In genomic region chr6:89853068-89853467, GRCh38 we compare ENCODE assay signal across 2 cellular contexts.
TF ChIP-seq lines count a peak whose summit lies in the region.

No MANE protein-coding gene starts in this region.

TF ChIP-seq in SK-N-SH treated with all-trans-retinoic acid at 6 μM for 48 hours, 23 proteins besides CTCF, POLR2A, EP300 and RAD21 (continued from another document):
- TF ChIP-seq POU6F1 (CRISPR knock-in tag; IDR thresholded peaks at IDR 0.05; ENCODE audit: borderline replicate concordance, low read depth) (no peak), ZNF8 (CRISPR knock-in tag; IDR thresholded peaks at IDR 0.05) (no peak), ZFP30 (CRISPR knock-in tag; IDR thresholded peaks at IDR 0.05) (no peak), CREB5 (CRISPR knock-in tag; IDR thresholded peaks at IDR 0.05; ENCODE audit: low read depth) (no peak), ZFP3 (CRISPR knock-in tag; IDR thresholded peaks at IDR 0.05) (no peak), ISL1 (CRISPR knock-in tag; IDR thresholded peaks at IDR 0.05) (no peak), PPARA (CRISPR knock-in tag; IDR thresholded peaks at IDR 0.05; ENCODE audit: borderline replicate concordance) (no peak), ARNTL (CRISPR knock-in tag; IDR thresholded peaks at IDR 0.05; ENCODE audit: borderline replicate concordance, low read depth) (no peak), TCF4 (CRISPR knock-in tag; IDR thresholded peaks at IDR 0.05; ENCODE audit: borderline replicate concordance) (no peak), ZNF70 (CRISPR knock-in tag; IDR thresholded peaks at IDR 0.05) (no peak), TSHZ2 (CRISPR knock-in tag; IDR thresholded peaks at IDR 0.05) (no peak), TOX (CRISPR knock-in tag; IDR thresholded peaks at IDR 0.05; ENCODE audit: borderline replicate concordance) (no peak), GLIS3 (CRISPR knock-in tag; IDR thresholded peaks at IDR 0.05) (no peak), ZNF565 (CRISPR knock-in tag; conservative IDR thresholded peaks at IDR 0.05; ENCODE audit: low read depth) (no peak), ZC3H10 (CRISPR knock-in tag; IDR thresholded peaks at IDR 0.05) (no peak), CSDC2 (CRISPR knock-in tag; IDR thresholded peaks at IDR 0.05) (no peak)
- TF ChIP-seq, protein P1, sequence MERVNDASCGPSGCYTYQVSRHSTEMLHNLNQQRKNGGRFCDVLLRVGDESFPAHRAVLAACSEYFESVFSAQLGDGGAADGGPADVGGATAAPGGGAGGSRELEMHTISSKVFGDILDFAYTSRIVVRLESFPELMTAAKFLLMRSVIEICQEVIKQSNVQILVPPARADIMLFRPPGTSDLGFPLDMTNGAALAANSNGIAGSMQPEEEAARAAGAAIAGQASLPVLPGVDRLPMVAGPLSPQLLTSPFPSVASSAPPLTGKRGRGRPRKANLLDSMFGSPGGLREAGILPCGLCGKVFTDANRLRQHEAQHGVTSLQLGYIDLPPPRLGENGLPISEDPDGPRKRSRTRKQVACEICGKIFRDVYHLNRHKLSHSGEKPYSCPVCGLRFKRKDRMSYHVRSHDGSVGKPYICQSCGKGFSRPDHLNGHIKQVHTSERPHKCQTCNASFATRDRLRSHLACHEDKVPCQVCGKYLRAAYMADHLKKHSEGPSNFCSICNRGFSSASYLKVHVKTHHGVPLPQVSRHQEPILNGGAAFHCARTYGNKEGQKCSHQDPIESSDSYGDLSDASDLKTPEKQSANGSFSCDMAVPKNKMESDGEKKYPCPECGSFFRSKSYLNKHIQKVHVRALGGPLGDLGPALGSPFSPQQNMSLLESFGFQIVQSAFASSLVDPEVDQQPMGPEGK (CRISPR knock-in tag; IDR thresholded peaks at IDR 0.05; ENCODE audit: borderline replicate concordance) = no peak

TF ChIP-seq in SK-N-SH, 30 proteins besides CTCF, POLR2A, EP300 and RAD21 (continued from another document):
- TF ChIP-seq, protein P2, sequence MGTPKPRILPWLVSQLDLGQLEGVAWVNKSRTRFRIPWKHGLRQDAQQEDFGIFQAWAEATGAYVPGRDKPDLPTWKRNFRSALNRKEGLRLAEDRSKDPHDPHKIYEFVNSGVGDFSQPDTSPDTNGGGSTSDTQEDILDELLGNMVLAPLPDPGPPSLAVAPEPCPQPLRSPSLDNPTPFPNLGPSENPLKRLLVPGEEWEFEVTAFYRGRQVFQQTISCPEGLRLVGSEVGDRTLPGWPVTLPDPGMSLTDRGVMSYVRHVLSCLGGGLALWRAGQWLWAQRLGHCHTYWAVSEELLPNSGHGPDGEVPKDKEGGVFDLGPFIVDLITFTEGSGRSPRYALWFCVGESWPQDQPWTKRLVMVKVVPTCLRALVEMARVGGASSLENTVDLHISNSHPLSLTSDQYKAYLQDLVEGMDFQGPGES (IDR thresholded peaks at IDR 0.05; ENCODE audit: low read depth, low read length) = no peak
- TF ChIP-seq, protein P3, sequence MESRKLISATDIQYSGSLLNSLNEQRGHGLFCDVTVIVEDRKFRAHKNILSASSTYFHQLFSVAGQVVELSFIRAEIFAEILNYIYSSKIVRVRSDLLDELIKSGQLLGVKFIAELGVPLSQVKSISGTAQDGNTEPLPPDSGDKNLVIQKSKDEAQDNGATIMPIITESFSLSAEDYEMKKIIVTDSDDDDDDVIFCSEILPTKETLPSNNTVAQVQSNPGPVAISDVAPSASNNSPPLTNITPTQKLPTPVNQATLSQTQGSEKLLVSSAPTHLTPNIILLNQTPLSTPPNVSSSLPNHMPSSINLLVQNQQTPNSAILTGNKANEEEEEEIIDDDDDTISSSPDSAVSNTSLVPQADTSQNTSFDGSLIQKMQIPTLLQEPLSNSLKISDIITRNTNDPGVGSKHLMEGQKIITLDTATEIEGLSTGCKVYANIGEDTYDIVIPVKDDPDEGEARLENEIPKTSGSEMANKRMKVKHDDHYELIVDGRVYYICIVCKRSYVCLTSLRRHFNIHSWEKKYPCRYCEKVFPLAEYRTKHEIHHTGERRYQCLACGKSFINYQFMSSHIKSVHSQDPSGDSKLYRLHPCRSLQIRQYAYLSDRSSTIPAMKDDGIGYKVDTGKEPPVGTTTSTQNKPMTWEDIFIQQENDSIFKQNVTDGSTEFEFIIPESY (IDR thresholded peaks at IDR 0.05; ENCODE audit: borderline replicate concordance, low read depth) = no peak
- TF ChIP-seq TCF12 (IDR thresholded peaks at IDR 0.05) (no peak), CHD2 (IDR thresholded peaks at IDR 0.05; ENCODE audit: low read length, partially characterized antibody) (no peak)
